21 cellular contexts compared by ENCODE assay signal in genomic region chr13:97121894-97122293, GRCh38.
DNase-seq lines count a peak whose midpoint lies in the region; ATAC-seq and TF ChIP-seq lines count a peak whose summit lies in the region.
"Had no signal": no experiment of that assay in that cellular context is flagged by ENCODE, and none has a peak within 500 bp of the region (broad histone marks: within the 10 kb centered on the region; RNA-seq: fewer than 3 reads in every experiment).

No MANE protein-coding gene starts in this region.

- no peak overlapping the region for H2AFZ ChIP-seq in PC-9

- H4K20me1 ChIP-seq in PC-9 (ENCODE audit: insufficient read depth): no peaks in the 10 kb centered on the region

- H3K4me1 ChIP-seq in PC-9 (replicated peaks; ENCODE audit: insufficient read depth): peaks cover 80% of the 10 kb centered on the region
- peaks cover 50% of the 10 kb centered on the region for H3K4me1 ChIP-seq in mesodermal cell (ENCODE audit: control insufficient read depth, insufficient read depth, low read length, poor library complexity, severe bottlenecking)
- peaks cover 26 to 70% (median 49%) of the 10 kb centered on the region in 4 donors for H3K4me1 ChIP-seq in esophagus muscularis mucosa

- H3K9me3 ChIP-seq in PC-9 (ENCODE audit: insufficient read depth, low read depth) (no peaks in the 10 kb centered on the region), mesodermal cell (ENCODE audit: control insufficient read depth, low read length) (no peaks in the 10 kb centered on the region), esophagus muscularis mucosa (no peaks in the 10 kb centered on the region)
- H3K9me3 ChIP-seq: thoracic aorta had no signal

- H3K27me3 Mint-ChIP-seq in endothelial cell (ENCODE audit: unreplicated experiment): peaks cover 1% of the 10 kb centered on the region

- POLR2A ChIA-PET in PC-9 (lab: Charles Lee; ENCODE audit: unreplicated experiment): no interaction called here

- CTCF ChIA-PET in PC-9 (lab: Charles Lee): no interaction called here

- no peak overlapping the region for H3K27ac Mint-ChIP-seq in endothelial cell (ENCODE audit: unreplicated experiment)
- H3K27ac Mint-ChIP-seq: activated naive CD8-positive, alpha-beta T cell; activated T-cell treated with anti-CD3 and anti-CD28 coated beads, Interleukin-2, amount 50 U/mL, for 72 hours; stimulated activated memory B cell treated with anti-CD40 and anti-IgM and Interleukin-4, amounts not matched to agents 10 μg/mL and 1 μg/mL and 100 μg/mL, for 72 hours had no signal

- no peak for ATAC-seq in GM18909 (IDR thresholded peaks at IDR 0.05; ENCODE audit: poor library complexity, unreplicated experiment)
- ATAC-seq: activated T-cell treated with anti-CD3 and anti-CD28 coated beads, Interleukin-2, amount 50 U/mL, for 72 hours; left ventricle myocardium superior; right cardiac atrium; stimulated activated memory B cell treated with anti-CD40 and anti-IgM and Interleukin-4, amounts not matched to agents 10 μg/mL and 1 μg/mL and 100 μg/mL, for 72 hours had no signal

- TF ChIP-seq EP300 in esophagus muscularis mucosa (IDR thresholded peaks at IDR 0.05): no peak

- peak overlapping the region; percentile 85 for H3K27ac ChIP-seq in PC-9
- H3K27ac ChIP-seq in mesodermal cell (ENCODE audit: low read depth, low read length, severe bottlenecking): peak overlapping the region; percentile 86
- H3K27ac ChIP-seq in esophagus muscularis mucosa (replicated peaks in 1 of 4): no peak overlapping the region
- H3K27ac ChIP-seq: cardiac muscle cell, thoracic aorta had no signal

- peaks cover 4% of the 10 kb centered on the region for H3K4me1 Mint-ChIP-seq in endothelial cell (ENCODE audit: unreplicated experiment)

- H3K79me2 ChIP-seq in PC-9 (ENCODE audit: low read depth): no peaks in the 10 kb centered on the region; the same call in 1 of the 2 replicates

- TF ChIP-seq CTCF in PC-9 (conservative IDR thresholded peaks at IDR 0.05) (no peak), cardiac fibroblast (IDR thresholded peaks at IDR 0.05; ENCODE audit: low read depth, low read length) (no peak), esophagus muscularis mucosa (IDR thresholded peaks at IDR 0.05) (no peak), endothelial cell (IDR thresholded peaks at IDR 0.05; ENCODE audit: unreplicated experiment) (no peak)

- no peaks in the 10 kb centered on the region for H3K27me3 ChIP-seq in PC-9 (ENCODE audit: insufficient read depth, low read depth)
- no peaks in the 10 kb centered on the region for H3K27me3 ChIP-seq in esophagus muscularis mucosa
- H3K27me3 ChIP-seq: cardiac muscle cell, dorsolateral prefrontal cortex had no signal

- no peaks in the 10 kb centered on the region for H3K36me3 Mint-ChIP-seq in endothelial cell (ENCODE audit: low read depth, unreplicated experiment)
- H3K36me3 Mint-ChIP-seq: stimulated activated memory B cell treated with anti-CD40 and anti-IgM and Interleukin-4, amounts not matched to agents 10 μg/mL and 1 μg/mL and 100 μg/mL, for 72 hours had no signal

- H3K4me2 ChIP-seq in PC-9: peak overlapping the region; percentile 61

- H3K4me3 Mint-ChIP-seq in endothelial cell (ENCODE audit: unreplicated experiment): no peak overlapping the region
- H3K4me3 Mint-ChIP-seq: activated naive CD8-positive, alpha-beta T cell; activated T-cell treated with anti-CD3 and anti-CD28 coated beads, Interleukin-2, amount 50 U/mL, for 72 hours; stimulated activated memory B cell treated with anti-CD40 and anti-IgM and Interleukin-4, amounts not matched to agents 10 μg/mL and 1 μg/mL and 100 μg/mL, for 72 hours had no signal

- H3F3A ChIP-seq in PC-9 (ENCODE audit: insufficient read depth, low read depth): peaks cover 53% of the 10 kb centered on the region

- no peaks in the 10 kb centered on the region for H3K9me3 Mint-ChIP-seq in endothelial cell (ENCODE audit: unreplicated experiment)
- H3K9me3 Mint-ChIP-seq: activated T-cell treated with anti-CD3 and anti-CD28 coated beads, Interleukin-2, amount 50 U/mL, for 72 hours; stimulated activated memory B cell treated with anti-CD40 and anti-IgM and Interleukin-4, amounts not matched to agents 10 μg/mL and 1 μg/mL and 100 μg/mL, for 72 hours had no signal

- TF ChIP-seq POLR2A in esophagus muscularis mucosa (IDR thresholded peaks at IDR 0.05; ENCODE audit: low read depth): no peak

- no peaks in the 10 kb centered on the region for H3K9me2 ChIP-seq in PC-9 (ENCODE audit: insufficient read depth)

- no peaks in the 10 kb centered on the region for H3K36me3 ChIP-seq in PC-9 (ENCODE audit: low read depth)
- no peaks in the 10 kb centered on the region for H3K36me3 ChIP-seq in mesodermal cell (ENCODE audit: control insufficient read depth, insufficient read depth, low read length)
- no peaks in the 10 kb centered on the region for H3K36me3 ChIP-seq in esophagus muscularis mucosa
- H3K36me3 ChIP-seq: cardiac muscle cell, thoracic aorta had no signal

- H3K4me3 ChIP-seq in PC-9 (peak overlapping the region; percentile 18; the same call in 1 of the 2 replicates), cardiac fibroblast (replicated peaks in 1 of 2; ENCODE audit: low read depth in 2 of 2, low read length in 2 of 2) (no peak overlapping the region), mesodermal cell (ENCODE audit: extremely low read depth, insufficient read depth, low read length, poor library complexity, severe bottlenecking) (no peak overlapping the region), esophagus muscularis mucosa (no peak overlapping the region)
- H3K4me3 ChIP-seq: cardiac muscle cell, dorsolateral prefrontal cortex, thoracic aorta had no signal

- peak; percentile 59 for DNase-seq in EH (ENCODE audit: low read depth)
- peak; percentile 20 to 78 for DNase-seq in PC-9
- DNase-seq in cardiac fibroblast (ENCODE audit: low read depth in 2 of 2): peak; percentile 34 to 35
- no peak for DNase-seq in COLO829 (ENCODE audit: low spot score)
- DNase-seq in esophagus muscularis mucosa (ENCODE audit: extremely low spot score): no peak
- no peak for DNase-seq in endothelial cell (ENCODE audit: low spot score)
- DNase-seq: activated T-cell treated with anti-CD3 and anti-CD28 coated beads, Interleukin-2, amount 50 U/mL, for 72 hours; DND-41; dorsolateral prefrontal cortex; glutamatergic neuron; left ventricle myocardium superior; nucleus accumbens; OCI-M1; right cardiac atrium; T1000 had no signal

- intact Hi-C loops in PC-9 (cut with micrococcal nuclease; ENCODE audit: unreplicated experiment): loop anchor here (1.0 kb wide), 4 partner anchors 19 to 311 kb away; no protein-coding TSS in a partner anchor
- intact Hi-C loops in esophagus muscularis mucosa (cut with DNase I): loop anchor here (5.0 kb wide), 1 partner anchor 310 kb away; the partner anchor contains the start of gene RAP2A

- BruUV-seq in PC-9 (replicated peaks; lab: Mats Ljungman, UMichigan): no TSS peak

Comparison
In these comparisons a context has a peak if more than half of its experiments do, and no peak if none do; other contexts are left out.
1. DNase-seq: peak in EH (single experiment), PC-9 (2 of 2) and cardiac fibroblast (2 of 2); none in COLO829 (single experiment), esophagus muscularis mucosa (single experiment) and endothelial cell (single experiment).
2. H3K27ac ChIP-seq: peak in PC-9 (single experiment) and mesodermal cell (single experiment); none in esophagus muscularis mucosa (0 of 4).